In genomic region chr7:37815969-37816371, GRCh38 we compare ENCODE assay signal across 14 cellular contexts. TPM values are rescaled to one million over a fixed set of nuclear protein-coding genes. Genes with fewer than 3 reads are reported as not detected.
A peak's percentile ranks its signal among the peaks of the same experiment; 100 is the strongest.
DNase-seq lines count a peak whose midpoint lies in the region; ATAC-seq, FAIRE-seq and TF ChIP-seq lines count a peak whose summit lies in the region.
"Had no signal": no experiment of that assay in that cellular context is flagged by ENCODE, and none has a peak within 500 bp of the region (broad histone marks: within the 10 kb centered on the region; RNA-seq: fewer than 3 reads in every experiment).

No MANE protein-coding gene starts in this region.

- H3K4me1 Mint-ChIP-seq in natural killer cell, result peaks cover 39 to 40% of the 10 kb centered on the region in 2 donors
- H3K4me1 Mint-ChIP-seq in activated T-cell treated with anti-CD3 and anti-CD28 coated beads, Interleukin-2, amount 50 U/mL, for 4 hours (ENCODE audit: low read depth), result no peaks in the 10 kb centered on the region
- H3K4me1 Mint-ChIP-seq: mesothelial cell of epicardium, T-helper 17 cell had no signal

- H3K27ac Mint-ChIP-seq in natural killer cell, result peak overlapping the region; percentile 58 to 74
- H3K27ac Mint-ChIP-seq: IgD-negative memory B cell, mesothelial cell of epicardium, T-helper 17 cell had no signal

- H3K4me3 Mint-ChIP-seq in natural killer cell, result peak overlapping the region; percentile 25
- H3K4me3 Mint-ChIP-seq in activated T-cell treated with anti-CD3 and anti-CD28 coated beads, Interleukin-2, amount 50 U/mL, for 4 hours, result no peak overlapping the region
- H3K4me3 Mint-ChIP-seq: IgD-negative memory B cell, mesothelial cell of epicardium, T-helper 17 cell had no signal

- H3K4me3 ChIP-seq in uterus (no peak overlapping the region), HepG2 (replicated peaks in 1 of 3; ENCODE audit: insufficient read depth in 1 of 3, low read depth in 2 of 3, low read length in 3 of 3) (no peak overlapping the region)
- H3K4me3 ChIP-seq: adrenal gland, heart left ventricle had no signal

- in situ Hi-C loops in HepG2 (cut with HindIII; ENCODE audit: extremely low pct_ligation_motif_present, low pct_unique_long_range_greater_than_20kb), result no loop called here

- H3K79me2 ChIP-seq in HepG2 (ENCODE audit: insufficient read depth, low read length), result no peaks in the 10 kb centered on the region

- POLR2A ChIA-PET in HepG2 (lab: Yijun Ruan, JAX), result no interaction called here

- H3K27ac ChIP-seq in uterus (no peak overlapping the region), HepG2 (ENCODE audit: extremely low read length, insufficient read depth, low read length) (no peak overlapping the region)
- H3K27ac ChIP-seq: adrenal gland, heart left ventricle had no signal

- TF ChIP-seq CTCF in natural killer cell (IDR thresholded peaks at IDR 0.05), result no peak
- no peak for TF ChIP-seq CTCF in uterus (IDR thresholded peaks at IDR 0.05)
- TF ChIP-seq CTCF in HepG2 (CRISPR knock-in tag; IDR thresholded peaks at IDR 0.05), result no peak

- H4K20me1 ChIP-seq in HepG2 (ENCODE audit: insufficient read depth, low read length), result no peaks in the 10 kb centered on the region

- H3K4me1 ChIP-seq in uterus, result no peaks in the 10 kb centered on the region
- H3K4me1 ChIP-seq in HepG2 (ENCODE audit: insufficient read depth, low read length), result no peaks in the 10 kb centered on the region
- H3K4me1 ChIP-seq: adrenal gland, heart left ventricle had no signal

- peak; percentile 80 for ATAC-seq in GM19035 (IDR thresholded peaks at IDR 0.05; ENCODE audit: unreplicated experiment)
- ATAC-seq in GM21723 (IDR thresholded peaks at IDR 0.05; ENCODE audit: unreplicated experiment), result peak; percentile 78
- ATAC-seq in HG03135 (IDR thresholded peaks at IDR 0.05; ENCODE audit: unreplicated experiment), result peak; percentile 79
- ATAC-seq in natural killer cell, result peak; percentile 82 to 95 (median 90)
- no peak for ATAC-seq in HepG2
- ATAC-seq in activated T-cell treated with anti-CD3 and anti-CD28 coated beads, Interleukin-2, amount 50 U/mL, for 4 hours, result no peak
- ATAC-seq: heart left ventricle, T-helper 17 cell had no signal

- H3K36me3 ChIP-seq in uterus (no peaks in the 10 kb centered on the region), HepG2 (replicated peaks in 1 of 2; ENCODE audit: control insufficient read depth in 1 of 2, insufficient read depth in 2 of 2, low read length in 2 of 2) (no peaks in the 10 kb centered on the region)
- H3K36me3 ChIP-seq: adrenal gland, heart left ventricle had no signal

- H3K9me3 Mint-ChIP-seq in natural killer cell, result no peaks in the 10 kb centered on the region
- no peaks in the 10 kb centered on the region for H3K9me3 Mint-ChIP-seq in activated T-cell treated with anti-CD3 and anti-CD28 coated beads, Interleukin-2, amount 50 U/mL, for 4 hours
- H3K9me3 Mint-ChIP-seq: IgD-negative memory B cell had no signal

- no peak overlapping the region for H2AFZ ChIP-seq in HepG2 (ENCODE audit: low read length)

- no peaks in the 10 kb centered on the region for H3K27me3 ChIP-seq in uterus
- no peaks in the 10 kb centered on the region for H3K27me3 ChIP-seq in HepG2 (ENCODE audit: control insufficient read depth in 1 of 2, insufficient read depth in 2 of 2, low read length in 2 of 2)
- H3K27me3 ChIP-seq: adrenal gland, heart left ventricle had no signal

- no peak overlapping the region for H3K9ac ChIP-seq in HepG2 (ENCODE audit: insufficient read depth, low read depth, low read length)

- intact Hi-C loops in natural killer cell (cut with micrococcal nuclease) (no loop called here), uterus (cut with DNase I; ENCODE audit: low total_unique reads) (no loop called here), HepG2 (cut with micrococcal nuclease; ENCODE audit: unreplicated experiment) (no loop called here)

- CTCF ChIA-PET in HepG2 (lab: Yijun Ruan, JAX; ENCODE audit: low intra/inter-chr PET ratio, low total read pairs), result no interaction called here

- TF ChIP-seq POLR2A in uterus (IDR thresholded peaks at IDR 0.05) (no peak), HepG2 (IDR thresholded peaks at IDR 0.05; ENCODE audit: insufficient read depth in 1 of 2, low read depth in 2 of 2, low read length in 2 of 2) (no peak)

- H3K4me2 ChIP-seq in HepG2 (ENCODE audit: low read depth, low read length), result no peak overlapping the region

- 0% methylated on average over 2 of the region's 2 CpGs for WGBS in HepG2 (ENCODE audit: low lambda C conversion rate)

- H3K27me3 Mint-ChIP-seq in natural killer cell (ENCODE audit: low read depth in 2 of 2), result no peaks in the 10 kb centered on the region
- H3K27me3 Mint-ChIP-seq in activated T-cell treated with anti-CD3 and anti-CD28 coated beads, Interleukin-2, amount 50 U/mL, for 4 hours (ENCODE audit: low read depth), result no peaks in the 10 kb centered on the region
- H3K27me3 Mint-ChIP-seq: IgD-negative memory B cell had no signal

- no peaks in the 10 kb centered on the region for H3K36me3 Mint-ChIP-seq in natural killer cell
- H3K36me3 Mint-ChIP-seq in activated T-cell treated with anti-CD3 and anti-CD28 coated beads, Interleukin-2, amount 50 U/mL, for 4 hours (ENCODE audit: insufficient read depth), result no peaks in the 10 kb centered on the region
- H3K36me3 Mint-ChIP-seq: IgD-negative memory B cell had no signal

- TF ChIP-seq EP300 in HepG2 (IDR thresholded peaks at IDR 0.05; ENCODE audit: low read depth in 2 of 2, low read length in 2 of 2), result no peak
- no peak for TF ChIP-seq EP300 in HepG2 (CRISPR knock-in tag; IDR thresholded peaks at IDR 0.05; ENCODE audit: borderline replicate concordance)

- TF ChIP-seq RAD21 in HepG2 (CRISPR knock-in tag; IDR thresholded peaks at IDR 0.05), result no peak

- no TSS peak for BruUV-seq in HepG2 (replicated peaks; lab: Mats Ljungman, UMichigan)

- FAIRE-seq in HepG2 (lab: Jason Lieb, UNC), result no peak
- FAIRE-seq: D721Med had no signal

- H3K9me3 ChIP-seq in uterus, result no peaks in the 10 kb centered on the region
- no peaks in the 10 kb centered on the region for H3K9me3 ChIP-seq in HepG2 (ENCODE audit: low read length)

- DNase-seq in natural killer cell (no peak), uterus (no peak), HepG2 (ENCODE audit: low spot score) (no peak), retina (no peak)
- no peak for DNase-seq in activated T-cell treated with anti-CD3 and anti-CD28 coated beads, Interleukin-2, amount 50 U/mL, for 4 hours
- DNase-seq: adrenal gland, heart left ventricle, T-helper 17 cell had no signal

TF ChIP-seq in HepG2, 621 proteins besides CTCF, POLR2A, EP300 and RAD21 (continues in another document):
- TF ChIP-seq ZNF510 (CRISPR knock-in tag; IDR thresholded peaks at IDR 0.05; ENCODE audit: low read depth), result no peak
- TF ChIP-seq ZBTB38 (CRISPR knock-in tag; IDR thresholded peaks at IDR 0.05), result no peak
- TF ChIP-seq MAFG (CRISPR knock-in tag; IDR thresholded peaks at IDR 0.05), result no peak
- TF ChIP-seq GATA4 (IDR thresholded peaks at IDR 0.05; ENCODE audit: borderline replicate concordance, low read depth), result no peak

RNA-seq across cellular contexts. Expression of gene NME8, which starts 32.4 kb away (rescaled TPM):
- total RNA-seq in natural killer cell (10 to 100 TPM; 23.5 to 37.0 (median 27.1) TPM), uterus (not detected), HepG2 (2016; rRNA removed; fragmentation: Illumina TruSeq; extraction: Trizol) (not detected in 2 replicates)
- total RNA-seq in HepG2 (2016; cell fraction: cytosol; rRNA removed; fragmentation: Illumina TruSeq; extraction: Trizol; ENCODE audit: low read depth), result not detected in 2 replicates
- total RNA-seq in HepG2 (2016; cell fraction: insoluble cytoplasmic fraction; rRNA removed; fragmentation: Illumina TruSeq; extraction: Trizol), result not detected in 2 replicates
- total RNA-seq in HepG2 (2016; cell fraction: membrane; rRNA removed; fragmentation: Illumina TruSeq; extraction: Trizol), result not detected in 2 replicates
- not detected in 2 replicates for total RNA-seq in HepG2 (2016; cell fraction: nucleus; rRNA removed; fragmentation: Illumina TruSeq; extraction: Trizol)
- not detected in 2 replicates for polyA plus RNA-seq in HepG2 (2011; rRNA removed)
- polyA plus RNA-seq in HepG2 (2011; cell fraction: cytosol; rRNA removed), result not detected in 2 replicates
- polyA plus RNA-seq in HepG2 (2011; cell fraction: nucleus; rRNA removed), result not detected in 2 replicates
- not detected in 2 replicates for polyA plus RNA-seq in HepG2 (2012)
- polyA plus RNA-seq in HepG2 (2016; cell fraction: cytosol; fragmentation: Illumina TruSeq; extraction: Trizol; ENCODE audit: low read depth), result not detected in 2 replicates
- not detected in 2 replicates for polyA plus RNA-seq in HepG2 (2016; cell fraction: insoluble cytoplasmic fraction; fragmentation: Illumina TruSeq; extraction: Trizol; ENCODE audit: low read depth)
- not detected in 2 replicates for polyA plus RNA-seq in HepG2 (2016; cell fraction: membrane; fragmentation: Illumina TruSeq; extraction: Trizol; ENCODE audit: low read depth)
- polyA plus RNA-seq in HepG2 (2016; cell fraction: nucleus; fragmentation: Illumina TruSeq; extraction: Trizol; ENCODE audit: insufficient read depth, low read depth), result not detected in 2 replicates
- polyA minus RNA-seq in HepG2 (2011; rRNA and poly(A)+ RNA removed; ENCODE audit: low replicate concordance), result not detected in 2 replicates
- polyA minus RNA-seq in HepG2 (2011; cell fraction: cytosol; rRNA and poly(A)+ RNA removed), result not detected in 2 replicates
- not detected in 2 replicates for polyA minus RNA-seq in HepG2 (2011; cell fraction: nucleus; rRNA and poly(A)+ RNA removed)
- not detected for total RNA-seq in activated T-cell treated with anti-CD3 and anti-CD28 coated beads, Interleukin-2, amount 50 U/mL, for 4 hours
- total RNA-seq: adrenal gland, T-helper 17 cell had no signal
- polyA plus RNA-seq: heart left ventricle, IgD-negative memory B cell had no signal

Comparison
In these comparisons a context has a peak if more than half of its experiments do, and no peak if none do; other contexts are left out.
1. ATAC-seq: peak in GM19035 (single experiment), GM21723 (single experiment), HG03135 (single experiment) and natural killer cell (3 of 3); none in HepG2 (single experiment) and activated T-cell treated with anti-CD3 and anti-CD28 coated beads, Interleukin-2, amount 50 U/mL, for 4 hours (0 of 2).
2. RNA of gene NME8, which starts 32.4 kb away (total RNA-seq): 23.5 to 37.0 TPM in natural killer cell; not detected in uterus, not detected in HepG2 and not detected in activated T-cell treated with anti-CD3 and anti-CD28 coated beads, Interleukin-2, amount 50 U/mL, for 4 hours; every median in the first group is over 10 times any median in the second.